2 cellular contexts compared by ENCODE assay signal in the genomic region with DNA sequence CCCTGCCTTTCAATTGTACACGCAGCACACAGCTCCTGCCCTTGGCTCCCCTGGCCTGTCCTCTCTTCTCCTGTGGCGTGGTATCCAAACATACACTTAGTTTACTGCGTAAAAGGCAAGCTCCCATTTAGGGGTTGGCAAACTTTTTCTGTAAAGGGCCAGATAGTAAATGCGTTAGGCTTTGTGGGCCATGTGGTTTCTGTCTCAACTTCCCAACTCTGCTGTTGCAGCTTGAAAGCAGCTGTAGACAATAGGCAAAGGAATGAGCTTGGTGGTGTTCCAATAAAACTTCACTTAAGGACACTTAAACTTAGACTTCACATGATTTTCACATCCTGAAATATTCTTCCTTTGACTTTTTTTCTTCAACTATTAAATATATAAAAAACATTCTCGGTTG.
TF ChIP-seq lines count a peak whose summit lies in the region.

No MANE protein-coding gene starts in this region.

TF ChIP-seq in GM23338, 12 proteins besides CTCF, POLR2A, EP300 and RAD21:
- TF ChIP-seq, protein P1, sequence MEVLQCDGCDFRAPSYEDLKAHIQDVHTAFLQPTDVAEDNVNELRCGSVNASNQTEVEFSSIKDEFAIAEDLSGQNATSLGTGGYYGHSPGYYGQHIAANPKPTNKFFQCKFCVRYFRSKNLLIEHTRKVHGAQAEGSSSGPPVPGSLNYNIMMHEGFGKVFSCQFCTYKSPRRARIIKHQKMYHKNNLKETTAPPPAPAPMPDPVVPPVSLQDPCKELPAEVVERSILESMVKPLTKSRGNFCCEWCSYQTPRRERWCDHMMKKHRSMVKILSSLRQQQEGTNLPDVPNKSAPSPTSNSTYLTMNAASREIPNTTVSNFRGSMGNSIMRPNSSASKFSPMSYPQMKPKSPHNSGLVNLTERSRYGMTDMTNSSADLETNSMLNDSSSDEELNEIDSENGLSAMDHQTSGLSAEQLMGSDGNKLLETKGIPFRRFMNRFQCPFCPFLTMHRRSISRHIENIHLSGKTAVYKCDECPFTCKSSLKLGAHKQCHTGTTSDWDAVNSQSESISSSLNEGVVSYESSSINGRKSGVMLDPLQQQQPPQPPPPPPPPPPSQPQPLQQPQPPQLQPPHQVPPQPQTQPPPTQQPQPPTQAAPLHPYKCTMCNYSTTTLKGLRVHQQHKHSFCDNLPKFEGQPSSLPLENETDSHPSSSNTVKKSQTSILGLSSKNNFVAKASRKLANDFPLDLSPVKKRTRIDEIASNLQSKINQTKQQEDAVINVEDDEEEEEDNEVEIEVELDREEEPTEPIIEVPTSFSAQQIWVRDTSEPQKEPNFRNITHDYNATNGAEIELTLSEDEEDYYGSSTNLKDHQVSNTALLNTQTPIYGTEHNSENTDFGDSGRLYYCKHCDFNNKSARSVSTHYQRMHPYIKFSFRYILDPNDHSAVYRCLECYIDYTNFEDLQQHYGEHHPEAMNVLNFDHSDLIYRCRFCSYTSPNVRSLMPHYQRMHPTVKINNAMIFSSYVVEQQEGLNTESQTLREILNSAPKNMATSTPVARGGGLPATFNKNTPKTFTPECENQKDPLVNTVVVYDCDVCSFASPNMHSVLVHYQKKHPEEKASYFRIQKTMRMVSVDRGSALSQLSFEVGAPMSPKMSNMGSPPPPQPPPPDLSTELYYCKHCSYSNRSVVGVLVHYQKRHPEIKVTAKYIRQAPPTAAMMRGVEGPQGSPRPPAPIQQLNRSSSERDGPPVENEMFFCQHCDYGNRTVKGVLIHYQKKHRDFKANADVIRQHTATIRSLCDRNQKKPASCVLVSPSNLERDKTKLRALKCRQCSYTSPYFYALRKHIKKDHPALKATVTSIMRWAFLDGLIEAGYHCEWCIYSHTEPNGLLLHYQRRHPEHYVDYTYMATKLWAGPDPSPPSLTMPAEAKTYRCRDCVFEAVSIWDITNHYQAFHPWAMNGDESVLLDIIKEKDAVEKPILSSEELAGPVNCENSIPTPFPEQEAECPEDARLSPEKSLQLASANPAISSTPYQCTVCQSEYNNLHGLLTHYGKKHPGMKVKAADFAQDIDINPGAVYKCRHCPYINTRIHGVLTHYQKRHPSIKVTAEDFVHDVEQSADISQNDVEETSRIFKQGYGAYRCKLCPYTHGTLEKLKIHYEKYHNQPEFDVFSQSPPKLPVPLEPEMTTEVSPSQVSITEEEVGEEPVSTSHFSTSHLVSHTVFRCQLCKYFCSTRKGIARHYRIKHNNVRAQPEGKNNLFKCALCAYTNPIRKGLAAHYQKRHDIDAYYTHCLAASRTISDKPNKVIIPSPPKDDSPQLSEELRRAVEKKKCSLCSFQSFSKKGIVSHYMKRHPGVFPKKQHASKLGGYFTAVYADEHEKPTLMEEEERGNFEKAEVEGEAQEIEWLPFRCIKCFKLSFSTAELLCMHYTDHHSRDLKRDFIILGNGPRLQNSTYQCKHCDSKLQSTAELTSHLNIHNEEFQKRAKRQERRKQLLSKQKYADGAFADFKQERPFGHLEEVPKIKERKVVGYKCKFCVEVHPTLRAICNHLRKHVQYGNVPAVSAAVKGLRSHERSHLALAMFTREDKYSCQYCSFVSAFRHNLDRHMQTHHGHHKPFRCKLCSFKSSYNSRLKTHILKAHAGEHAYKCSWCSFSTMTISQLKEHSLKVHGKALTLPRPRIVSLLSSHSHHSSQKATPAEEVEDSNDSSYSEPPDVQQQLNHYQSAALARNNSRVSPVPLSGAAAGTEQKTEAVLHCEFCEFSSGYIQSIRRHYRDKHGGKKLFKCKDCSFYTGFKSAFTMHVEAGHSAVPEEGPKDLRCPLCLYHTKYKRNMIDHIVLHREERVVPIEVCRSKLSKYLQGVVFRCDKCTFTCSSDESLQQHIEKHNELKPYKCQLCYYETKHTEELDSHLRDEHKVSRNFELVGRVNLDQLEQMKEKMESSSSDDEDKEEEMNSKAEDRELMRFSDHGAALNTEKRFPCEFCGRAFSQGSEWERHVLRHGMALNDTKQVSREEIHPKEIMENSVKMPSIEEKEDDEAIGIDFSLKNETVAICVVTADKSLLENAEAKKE (CRISPR knock-in tag; IDR thresholded peaks at IDR 0.05): no peak
- TF ChIP-seq, protein P2, sequence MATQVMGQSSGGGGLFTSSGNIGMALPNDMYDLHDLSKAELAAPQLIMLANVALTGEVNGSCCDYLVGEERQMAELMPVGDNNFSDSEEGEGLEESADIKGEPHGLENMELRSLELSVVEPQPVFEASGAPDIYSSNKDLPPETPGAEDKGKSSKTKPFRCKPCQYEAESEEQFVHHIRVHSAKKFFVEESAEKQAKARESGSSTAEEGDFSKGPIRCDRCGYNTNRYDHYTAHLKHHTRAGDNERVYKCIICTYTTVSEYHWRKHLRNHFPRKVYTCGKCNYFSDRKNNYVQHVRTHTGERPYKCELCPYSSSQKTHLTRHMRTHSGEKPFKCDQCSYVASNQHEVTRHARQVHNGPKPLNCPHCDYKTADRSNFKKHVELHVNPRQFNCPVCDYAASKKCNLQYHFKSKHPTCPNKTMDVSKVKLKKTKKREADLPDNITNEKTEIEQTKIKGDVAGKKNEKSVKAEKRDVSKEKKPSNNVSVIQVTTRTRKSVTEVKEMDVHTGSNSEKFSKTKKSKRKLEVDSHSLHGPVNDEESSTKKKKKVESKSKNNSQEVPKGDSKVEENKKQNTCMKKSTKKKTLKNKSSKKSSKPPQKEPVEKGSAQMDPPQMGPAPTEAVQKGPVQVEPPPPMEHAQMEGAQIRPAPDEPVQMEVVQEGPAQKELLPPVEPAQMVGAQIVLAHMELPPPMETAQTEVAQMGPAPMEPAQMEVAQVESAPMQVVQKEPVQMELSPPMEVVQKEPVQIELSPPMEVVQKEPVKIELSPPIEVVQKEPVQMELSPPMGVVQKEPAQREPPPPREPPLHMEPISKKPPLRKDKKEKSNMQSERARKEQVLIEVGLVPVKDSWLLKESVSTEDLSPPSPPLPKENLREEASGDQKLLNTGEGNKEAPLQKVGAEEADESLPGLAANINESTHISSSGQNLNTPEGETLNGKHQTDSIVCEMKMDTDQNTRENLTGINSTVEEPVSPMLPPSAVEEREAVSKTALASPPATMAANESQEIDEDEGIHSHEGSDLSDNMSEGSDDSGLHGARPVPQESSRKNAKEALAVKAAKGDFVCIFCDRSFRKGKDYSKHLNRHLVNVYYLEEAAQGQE (IDR thresholded peaks at IDR 0.05; ENCODE audit: unreplicated experiment): no peak
- no peak for TF ChIP-seq ZNF331 (CRISPR knock-in tag; IDR thresholded peaks at IDR 0.05; ENCODE audit: low read depth)
- no peak for TF ChIP-seq CREB1 (CRISPR knock-in tag; IDR thresholded peaks at IDR 0.05; ENCODE audit: low read depth)
- TF ChIP-seq, protein P3, sequence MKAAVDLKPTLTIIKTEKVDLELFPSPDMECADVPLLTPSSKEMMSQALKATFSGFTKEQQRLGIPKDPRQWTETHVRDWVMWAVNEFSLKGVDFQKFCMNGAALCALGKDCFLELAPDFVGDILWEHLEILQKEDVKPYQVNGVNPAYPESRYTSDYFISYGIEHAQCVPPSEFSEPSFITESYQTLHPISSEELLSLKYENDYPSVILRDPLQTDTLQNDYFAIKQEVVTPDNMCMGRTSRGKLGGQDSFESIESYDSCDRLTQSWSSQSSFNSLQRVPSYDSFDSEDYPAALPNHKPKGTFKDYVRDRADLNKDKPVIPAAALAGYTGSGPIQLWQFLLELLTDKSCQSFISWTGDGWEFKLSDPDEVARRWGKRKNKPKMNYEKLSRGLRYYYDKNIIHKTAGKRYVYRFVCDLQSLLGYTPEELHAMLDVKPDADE (IDR thresholded peaks at IDR 0.05): no peak
- TF ChIP-seq STAT1 (IDR thresholded peaks at IDR 0.05; ENCODE audit: unreplicated experiment): no peak
- no peak for TF ChIP-seq EZH2phosphoT487 (IDR thresholded peaks at IDR 0.05; ENCODE audit: unreplicated experiment)
- TF ChIP-seq POLR2AphosphoS5 (IDR thresholded peaks at IDR 0.05; ENCODE audit: low read depth): no peak
- no peak for TF ChIP-seq EZH2 (IDR thresholded peaks at IDR 0.05; ENCODE audit: low read depth, unreplicated experiment)

TF ChIP-seq in SK-N-SH, 30 proteins besides CTCF, POLR2A, EP300 and RAD21:
- TF ChIP-seq, protein P4, sequence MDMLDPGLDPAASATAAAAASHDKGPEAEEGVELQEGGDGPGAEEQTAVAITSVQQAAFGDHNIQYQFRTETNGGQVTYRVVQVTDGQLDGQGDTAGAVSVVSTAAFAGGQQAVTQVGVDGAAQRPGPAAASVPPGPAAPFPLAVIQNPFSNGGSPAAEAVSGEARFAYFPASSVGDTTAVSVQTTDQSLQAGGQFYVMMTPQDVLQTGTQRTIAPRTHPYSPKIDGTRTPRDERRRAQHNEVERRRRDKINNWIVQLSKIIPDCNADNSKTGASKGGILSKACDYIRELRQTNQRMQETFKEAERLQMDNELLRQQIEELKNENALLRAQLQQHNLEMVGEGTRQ (IDR thresholded peaks at IDR 0.05; ENCODE audit: borderline replicate concordance, low read depth, low read length): no peak
- TF ChIP-seq RCOR1 (IDR thresholded peaks at IDR 0.05; ENCODE audit: low read length): no peak
- TF ChIP-seq TCF12 (IDR thresholded peaks at IDR 0.05): peak; percentile 81
- TF ChIP-seq, protein P5, sequence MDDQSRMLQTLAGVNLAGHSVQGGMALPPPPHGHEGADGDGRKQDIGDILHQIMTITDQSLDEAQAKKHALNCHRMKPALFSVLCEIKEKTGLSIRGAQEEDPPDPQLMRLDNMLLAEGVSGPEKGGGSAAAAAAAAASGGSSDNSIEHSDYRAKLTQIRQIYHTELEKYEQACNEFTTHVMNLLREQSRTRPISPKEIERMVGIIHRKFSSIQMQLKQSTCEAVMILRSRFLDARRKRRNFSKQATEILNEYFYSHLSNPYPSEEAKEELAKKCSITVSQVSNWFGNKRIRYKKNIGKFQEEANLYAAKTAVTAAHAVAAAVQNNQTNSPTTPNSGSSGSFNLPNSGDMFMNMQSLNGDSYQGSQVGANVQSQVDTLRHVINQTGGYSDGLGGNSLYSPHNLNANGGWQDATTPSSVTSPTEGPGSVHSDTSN (IDR thresholded peaks at IDR 0.05): peak; percentile 35; the same call in 1 of the 2 replicates
